1 cellular context compared by ENCODE assay signal in genomic region chr12:52587563-52587962, GRCh38.
TF ChIP-seq lines count a peak whose summit lies in the region.

No MANE protein-coding gene starts in this region.

TF ChIP-seq in HepG2, 621 proteins besides CTCF, POLR2A, EP300 and RAD21:
- no peak for TF ChIP-seq SRSF9 (IDR thresholded peaks at IDR 0.05; ENCODE audit: borderline replicate concordance, insufficient read depth, low read depth, low read length, poor library complexity, severe bottlenecking)
- TF ChIP-seq ISL2 (CRISPR knock-in tag; IDR thresholded peaks at IDR 0.05), result no peak
- no peak for TF ChIP-seq ZBTB25 (CRISPR knock-in tag; IDR thresholded peaks at IDR 0.05)
- no peak for TF ChIP-seq TBP (CRISPR knock-in tag; IDR thresholded peaks at IDR 0.05)
- no peak for TF ChIP-seq ZNF142 (CRISPR knock-in tag; IDR thresholded peaks at IDR 0.05)
- TF ChIP-seq DBP (CRISPR knock-in tag; IDR thresholded peaks at IDR 0.05; ENCODE audit: not compliant biosample characterization), result no peak
- TF ChIP-seq SOX13 (IDR thresholded peaks at IDR 0.05), result no peak
- no peak for TF ChIP-seq SOX13 (CRISPR knock-in tag; conservative IDR thresholded peaks at IDR 0.05 in 1 of 2, IDR thresholded peaks at IDR 0.05 in 1 of 2)
- no peak for TF ChIP-seq ZNF724P (CRISPR knock-in tag; IDR thresholded peaks at IDR 0.05; ENCODE audit: borderline replicate concordance)
TF ChIP-seq in HepG2: peak in this region for 0.
